In the genomic region with DNA sequence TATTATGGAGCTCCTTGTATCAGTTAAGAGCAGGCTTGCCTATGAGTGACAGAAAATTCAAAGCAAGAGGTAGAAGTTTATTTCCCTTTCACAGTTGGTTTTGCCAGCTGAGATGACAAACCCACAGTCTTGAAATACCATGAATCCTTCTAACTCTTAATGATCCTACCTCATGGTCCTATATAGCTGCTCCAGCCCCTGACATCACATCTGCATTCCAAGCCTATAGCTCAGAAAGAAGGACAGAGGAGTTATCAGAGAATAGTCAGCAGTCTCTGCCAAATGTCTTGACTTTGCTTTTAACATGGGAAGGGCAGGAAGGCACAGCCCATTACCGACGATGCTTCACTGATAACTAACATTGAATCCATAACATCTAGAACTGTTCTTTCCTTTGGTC, we compare ENCODE assay signal across 29 cellular contexts.
"Had no signal": no experiment of that assay in that cellular context is flagged by ENCODE, and none has a peak within 500 bp of the region (broad histone marks: within the 10 kb centered on the region; RNA-seq: fewer than 3 reads in every experiment).

No MANE protein-coding gene starts in this region.

- H3K36me3 ChIP-seq: neural progenitor cell, ovary, right lobe of liver, sigmoid colon, spleen, stomach, thoracic aorta, thyroid gland, tibial nerve, upper lobe of right lung, uterus had no signal

- DNase-seq: natural killer cell; occipital lobe; ovary; posterior cingulate gyrus; psoas muscle; right cardiac atrium; right lobe of liver; sigmoid colon; spleen; stimulated activated CD4-positive, alpha-beta T cell treated with anti-CD3 and anti-CD28 coated beads, Interleukin-2, amount 100 ng/mL, for 48 hours; stimulated activated CD4-positive, alpha-beta T cell treated with anti-CD3 and anti-CD28 coated beads, Interleukin-4, amount 100 ng/mL, for 24 hours; stimulated activated naive CD4-positive, alpha-beta T cell treated with Interleukin-2 at 50 U/mL for 16 hours; stomach; thyroid gland; upper lobe of right lung; uterus had no signal

- H3K27me3 Mint-ChIP-seq: progenitor cell of endocrine pancreas, type B pancreatic cell had no signal

- H3K9ac ChIP-seq: neural progenitor cell, parathyroid adenoma had no signal

- H3K27ac Mint-ChIP-seq: naive thymus-derived CD4-positive, alpha-beta T cell; natural killer cell; nephron; neural progenitor cell; stimulated activated effector memory CD8-positive, alpha-beta T cell treated with anti-CD3 and anti-CD28 coated beads, Interleukin-12 subunit alpha, Interleukin-12 subunit beta, amount 100 ng/mL, for 72 hours; stimulated activated naive B cell treated with anti-CD40 and anti-IgM and Interleukin-4, amounts not matched to agents 10 μg/mL and 1 μg/mL and 100 μg/mL, for 72 hours; stimulated activated naive CD8-positive, alpha-beta T cell treated with anti-CD3 and anti-CD28 coated beads, Interleukin-15, Interleukin-2, amounts not matched to agents 100 ng/mL and 50 ng/mL, for 24 hours; type B pancreatic cell had no signal

- H3K4me1 ChIP-seq: parathyroid adenoma, psoas muscle, right lobe of liver, sigmoid colon, spleen, stomach, thyroid gland, tibial nerve, upper lobe of right lung, uterus had no signal

- H3K9me3 Mint-ChIP-seq: natural killer cell; nephron; neural progenitor cell; stimulated activated effector memory CD8-positive, alpha-beta T cell treated with anti-CD3 and anti-CD28 coated beads, Interleukin-12 subunit alpha, Interleukin-12 subunit beta, amount 100 ng/mL, for 72 hours; stimulated activated naive CD8-positive, alpha-beta T cell treated with anti-CD3 and anti-CD28 coated beads, Interleukin-15, Interleukin-2, amounts not matched to agents 100 ng/mL and 50 ng/mL, for 24 hours; type B pancreatic cell had no signal

- H3K27me3 ChIP-seq: neural progenitor cell, ovary, right lobe of liver, sigmoid colon, stomach, thyroid gland, tibial nerve, upper lobe of right lung, uterus had no signal

- H3K27ac ChIP-seq: neural progenitor cell, ovary, parathyroid adenoma, psoas muscle, right lobe of liver, sigmoid colon, skin epidermis, spleen, stomach, thoracic aorta, thyroid gland, tibial nerve, upper lobe of right lung, uterus had no signal

- H3K4me3 Mint-ChIP-seq: naive thymus-derived CD4-positive, alpha-beta T cell; natural killer cell; nephron; neural progenitor cell; stimulated activated effector memory CD8-positive, alpha-beta T cell treated with anti-CD3 and anti-CD28 coated beads, Interleukin-12 subunit alpha, Interleukin-12 subunit beta, amount 100 ng/mL, for 72 hours; stimulated activated naive B cell treated with anti-CD40 and anti-IgM and Interleukin-4, amounts not matched to agents 10 μg/mL and 1 μg/mL and 100 μg/mL, for 72 hours; stimulated activated naive CD8-positive, alpha-beta T cell treated with anti-CD3 and anti-CD28 coated beads, Interleukin-15, Interleukin-2, amounts not matched to agents 100 ng/mL and 50 ng/mL, for 24 hours; type B pancreatic cell had no signal

- H3K4me2 ChIP-seq: neural progenitor cell, smooth muscle cell had no signal

- H3K79me2 ChIP-seq: parathyroid adenoma had no signal

- H3K4me1 Mint-ChIP-seq: naive thymus-derived CD4-positive, alpha-beta T cell; natural killer cell; nephron; stimulated activated effector memory CD8-positive, alpha-beta T cell treated with anti-CD3 and anti-CD28 coated beads, Interleukin-12 subunit alpha, Interleukin-12 subunit beta, amount 100 ng/mL, for 72 hours had no signal

- H3K36me3 Mint-ChIP-seq: naive thymus-derived CD4-positive, alpha-beta T cell; natural killer cell; stimulated activated effector memory CD8-positive, alpha-beta T cell treated with anti-CD3 and anti-CD28 coated beads, Interleukin-12 subunit alpha, Interleukin-12 subunit beta, amount 100 ng/mL, for 72 hours; stimulated activated naive B cell treated with anti-CD40 and anti-IgM and Interleukin-4, amounts not matched to agents 10 μg/mL and 1 μg/mL and 100 μg/mL, for 72 hours had no signal

- H2AFZ ChIP-seq: neural progenitor cell, parathyroid adenoma had no signal

- H3K4me3 ChIP-seq: neural progenitor cell, ovary, psoas muscle, right lobe of liver, sigmoid colon, skin epidermis, smooth muscle cell, spleen, stomach, thoracic aorta, thyroid gland, tibial nerve, upper lobe of right lung, uterus had no signal

- H3K9me3 ChIP-seq: ovary, psoas muscle, right lobe of liver, sigmoid colon, spleen, stomach, thoracic aorta, thyroid gland, tibial nerve, upper lobe of right lung, uterus had no signal
